In genomic region chr11:64744544-64745218, GRCh38 we compare ENCODE assay signal across 8 cellular contexts. TPM values are rescaled to one million over a fixed set of nuclear protein-coding genes. Genes with fewer than 3 reads are reported as not detected.
DNase-seq lines count a peak whose midpoint lies in the region; ATAC-seq, FAIRE-seq and TF ChIP-seq lines count a peak whose summit lies in the region.

No MANE protein-coding gene starts in this region.

- peak; percentile 56 for DNase-seq in activated CD4-positive, alpha-beta T cell treated with anti-CD3 and anti-CD28 coated beads, Interleukin-2, amount 10 ng/mL, durations not matched to agents 7 days and 5 days
- DNase-seq in activated CD4-positive, alpha-beta T cell treated with anti-CD3 and anti-CD28 coated beads for 48 hours, result no peak
- DNase-seq in activated naive CD8-positive, alpha-beta T cell treated with anti-CD3 and anti-CD28 coated beads for 36 hours, result peak; percentile 49
- DNase-seq in kidney (no peak), SKM-1 treated with dmso at 0.1 percent for 144 hours (lab: John Stamatoyannopoulos, UW; ENCODE audit: unreplicated experiment) (no peak), NCI-H69 (lab: John Stamatoyannopoulos, UW) (no peak)

- H3K4me3 ChIP-seq in kidney (ENCODE audit: low read length in 2 of 2), result peak overlapping the region; percentile 3 to 49

- no peak for FAIRE-seq in kidney (lab: Jason Lieb, UNC)

- no peak for ATAC-seq in GM19467 (IDR thresholded peaks at IDR 0.05; ENCODE audit: unreplicated experiment)

- intact Hi-C loops in kidney (cut with DNase I), result no loop called here

- no peak for TF ChIP-seq CTCF in kidney (IDR thresholded peaks at IDR 0.05; ENCODE audit: borderline replicate concordance, extremely low read depth, insufficient read depth)

- POLR2A ChIA-PET in activated CD4-positive, alpha-beta T cell treated with anti-CD3 and anti-CD28 coated beads, Interleukin-2, amount 10 ng/mL, durations not matched to agents 7 days and 5 days (lab: Charles Lee), result interaction anchor here (0.6 to 1.1 kb wide), 5 partner anchors 19 to 35 kb away, joined by 3 to 6 read pairs (median 3); partner anchors contain the start of gene SF1

- CTCF ChIA-PET in activated CD4-positive, alpha-beta T cell treated with anti-CD3 and anti-CD28 coated beads, Interleukin-2, amount 10 ng/mL, durations not matched to agents 7 days and 5 days (lab: Charles Lee), result interaction anchor here (0.5 to 3.8 kb wide), 18 partner anchors 10 to 1954 kb away, joined by 3 to 25 read pairs (median 4); partner anchors contain the start of gene PYGM

- no peaks in the 10 kb centered on the region for H3K27me3 Mint-ChIP-seq in activated CD4-positive, alpha-beta T cell treated with anti-CD3 and anti-CD28 coated beads, Interleukin-2, amount 10 ng/mL, durations not matched to agents 7 days and 5 days
- peaks cover 7% of the 10 kb centered on the region for H3K27me3 Mint-ChIP-seq in activated naive CD8-positive, alpha-beta T cell treated with anti-CD3 and anti-CD28 coated beads for 36 hours

- peak overlapping the region; percentile 94 for H3K4me3 Mint-ChIP-seq in activated CD4-positive, alpha-beta T cell treated with anti-CD3 and anti-CD28 coated beads, Interleukin-2, amount 10 ng/mL, durations not matched to agents 7 days and 5 days
- peak overlapping the region; percentile 83 for H3K4me3 Mint-ChIP-seq in activated naive CD8-positive, alpha-beta T cell treated with anti-CD3 and anti-CD28 coated beads for 36 hours

- no peaks in the 10 kb centered on the region for H3K36me3 ChIP-seq in kidney (ENCODE audit: control insufficient read depth in 1 of 2, insufficient read depth in 2 of 2, low read length in 2 of 2)

- H3K9ac ChIP-seq in kidney (ENCODE audit: low read length in 2 of 2), result no peak overlapping the region

- no peaks in the 10 kb centered on the region for H3K9me3 ChIP-seq in kidney (ENCODE audit: control insufficient read depth in 1 of 2, low read length in 2 of 2)

- H3K27ac Mint-ChIP-seq in activated CD4-positive, alpha-beta T cell treated with anti-CD3 and anti-CD28 coated beads, Interleukin-2, amount 10 ng/mL, durations not matched to agents 7 days and 5 days, result peak overlapping the region; percentile 98
- H3K27ac Mint-ChIP-seq in activated naive CD8-positive, alpha-beta T cell treated with anti-CD3 and anti-CD28 coated beads for 36 hours, result no peak overlapping the region

- peaks cover 3 to 10% of the 10 kb centered on the region in 2 donors for H3K4me1 ChIP-seq in kidney (ENCODE audit: control insufficient read depth in 1 of 2, insufficient read depth in 1 of 2, low read depth in 1 of 2, low read length in 2 of 2)

- peak overlapping the region; percentile 85 to 92 for H3K27ac ChIP-seq in kidney (ENCODE audit: low read depth in 2 of 2, low read length in 2 of 2)
- peak overlapping the region; percentile 59 for H3K27ac ChIP-seq in temporal lobe (ENCODE audit: low read depth, low read length)

- H3K9me3 Mint-ChIP-seq in activated CD4-positive, alpha-beta T cell treated with anti-CD3 and anti-CD28 coated beads, Interleukin-2, amount 10 ng/mL, durations not matched to agents 7 days and 5 days, result no peaks in the 10 kb centered on the region
- H3K9me3 Mint-ChIP-seq in activated naive CD8-positive, alpha-beta T cell treated with anti-CD3 and anti-CD28 coated beads for 36 hours, result no peaks in the 10 kb centered on the region

- peaks cover 28% of the 10 kb centered on the region for H3K36me3 Mint-ChIP-seq in activated CD4-positive, alpha-beta T cell treated with anti-CD3 and anti-CD28 coated beads, Interleukin-2, amount 10 ng/mL, durations not matched to agents 7 days and 5 days (ENCODE audit: low read depth)
- no peaks in the 10 kb centered on the region for H3K36me3 Mint-ChIP-seq in activated naive CD8-positive, alpha-beta T cell treated with anti-CD3 and anti-CD28 coated beads for 36 hours

- H3K4me1 Mint-ChIP-seq in activated CD4-positive, alpha-beta T cell treated with anti-CD3 and anti-CD28 coated beads, Interleukin-2, amount 10 ng/mL, durations not matched to agents 7 days and 5 days, result peaks cover 45% of the 10 kb centered on the region
- H3K4me1 Mint-ChIP-seq in activated naive CD8-positive, alpha-beta T cell treated with anti-CD3 and anti-CD28 coated beads for 36 hours, result peaks cover 22% of the 10 kb centered on the region

RNA-seq across cellular contexts. Expression of gene RASGRP2, which starts 0.7 kb away (rescaled TPM):
- 100 to 1,000 TPM; 293 to 300 TPM for total RNA-seq in activated CD4-positive, alpha-beta T cell treated with anti-CD3 and anti-CD28 coated beads, Interleukin-2, amount 10 ng/mL, durations not matched to agents 7 days and 5 days
- 1 to 10 TPM; 3.5 to 4.6 TPM for total RNA-seq in activated naive CD8-positive, alpha-beta T cell treated with anti-CD3 and anti-CD28 coated beads for 36 hours
- total RNA-seq in kidney, result 42.6 TPM
- polyA plus RNA-seq in kidney (ENCODE audit: insufficient read depth, low read depth, low replicate concordance), result 14.1 TPM
- 22.9 TPM for total RNA-seq in temporal lobe

RNA-seq across cellular contexts. Expression of gene PYGM, which starts 15.1 kb away (rescaled TPM):
- total RNA-seq in activated CD4-positive, alpha-beta T cell treated with anti-CD3 and anti-CD28 coated beads, Interleukin-2, amount 10 ng/mL, durations not matched to agents 7 days and 5 days, result 1 to 10 TPM; 3.9 to 4.3 TPM
- total RNA-seq in activated naive CD8-positive, alpha-beta T cell treated with anti-CD3 and anti-CD28 coated beads for 36 hours, result 1 to 10 TPM; 1.6 to 1.8 TPM
- 8.6 TPM for total RNA-seq in kidney
- 2.5 TPM for polyA plus RNA-seq in kidney (ENCODE audit: insufficient read depth, low read depth, low replicate concordance)
- total RNA-seq in temporal lobe, result 1.5 TPM

RNA-seq across cellular contexts. Expression of gene NRXN2, which starts 21.7 kb away (rescaled TPM):
- under 1 TPM; 0.07 to 0.15 TPM for total RNA-seq in activated CD4-positive, alpha-beta T cell treated with anti-CD3 and anti-CD28 coated beads, Interleukin-2, amount 10 ng/mL, durations not matched to agents 7 days and 5 days
- under 1 TPM; 0.20 to 0.58 TPM for total RNA-seq in activated naive CD8-positive, alpha-beta T cell treated with anti-CD3 and anti-CD28 coated beads for 36 hours
- total RNA-seq in kidney, result 13.3 TPM
- 22.0 TPM for polyA plus RNA-seq in kidney (ENCODE audit: insufficient read depth, low read depth, low replicate concordance)
- 157 TPM for total RNA-seq in temporal lobe

RNA-seq across cellular contexts. Expression of gene SF1, which starts 33.7 kb away (rescaled TPM):
- total RNA-seq in activated CD4-positive, alpha-beta T cell treated with anti-CD3 and anti-CD28 coated beads, Interleukin-2, amount 10 ng/mL, durations not matched to agents 7 days and 5 days, result 100 to 1,000 TPM; 435 to 456 TPM
- 100 to 1,000 TPM; 453 to 463 TPM for total RNA-seq in activated naive CD8-positive, alpha-beta T cell treated with anti-CD3 and anti-CD28 coated beads for 36 hours
- total RNA-seq in kidney (320 TPM), temporal lobe (93.2 TPM)
- 87.5 TPM for polyA plus RNA-seq in kidney (ENCODE audit: insufficient read depth, low read depth, low replicate concordance)

RNA-seq across cellular contexts. Expression of gene MAP4K2, which starts 58.3 kb away (rescaled TPM):
- 10 to 100 TPM; 86.6 to 91.2 TPM for total RNA-seq in activated CD4-positive, alpha-beta T cell treated with anti-CD3 and anti-CD28 coated beads, Interleukin-2, amount 10 ng/mL, durations not matched to agents 7 days and 5 days
- 10 to 100 TPM; 60.4 to 63.8 TPM for total RNA-seq in activated naive CD8-positive, alpha-beta T cell treated with anti-CD3 and anti-CD28 coated beads for 36 hours
- total RNA-seq in kidney (12.5 TPM), temporal lobe (7.4 TPM)
- polyA plus RNA-seq in kidney (ENCODE audit: insufficient read depth, low read depth, low replicate concordance), result 15.4 TPM

Comparison
In these comparisons a context has a peak if more than half of its experiments do, and no peak if none do; other contexts are left out.
1. DNase-seq: peak in activated CD4-positive, alpha-beta T cell treated with anti-CD3 and anti-CD28 coated beads, Interleukin-2, amount 10 ng/mL, durations not matched to agents 7 days and 5 days (single experiment) and activated naive CD8-positive, alpha-beta T cell treated with anti-CD3 and anti-CD28 coated beads for 36 hours (single experiment); none in activated CD4-positive, alpha-beta T cell treated with anti-CD3 and anti-CD28 coated beads for 48 hours (single experiment), kidney (single experiment), SKM-1 treated with dmso at 0.1 percent for 144 hours (single experiment) and NCI-H69 (single experiment).
2. RNA of gene NRXN2, which starts 21.7 kb away (total RNA-seq): 157 TPM in temporal lobe (single experiment); 13.3 TPM in kidney (single experiment), 0.20 to 0.58 TPM in activated naive CD8-positive, alpha-beta T cell treated with anti-CD3 and anti-CD28 coated beads for 36 hours and 0.07 to 0.15 TPM in activated CD4-positive, alpha-beta T cell treated with anti-CD3 and anti-CD28 coated beads, Interleukin-2, amount 10 ng/mL, durations not matched to agents 7 days and 5 days; every median in the first group is over 10 times any median in the second.